8 cellular contexts compared by ENCODE assay signal in genomic region chr3:3200632-3201212, GRCh38. TPM values are rescaled to one million over a fixed set of nuclear protein-coding genes. Genes with fewer than 3 reads are reported as not detected.
A peak's percentile ranks its signal among the peaks of the same experiment; 100 is the strongest.
DNase-seq lines count a peak whose midpoint lies in the region; ATAC-seq and TF ChIP-seq lines count a peak whose summit lies in the region.

No MANE protein-coding gene starts in this region.

- peak; percentile 45 for DNase-seq in Calu3
- peak; percentile 45 for DNase-seq in NCI-H460 (ENCODE audit: extremely low read depth, low read depth)
- peak; percentile 83 for DNase-seq in astrocyte of the hippocampus (ENCODE audit: low read depth, low spot score)
- peak; percentile 33 for DNase-seq in iPS-NIHi11 (ENCODE audit: low spot score)
- DNase-seq in smooth muscle cell of the brain vasculature (ENCODE audit: low read depth, low spot score), result peak; percentile 21
- DNase-seq in T-helper 9 cell, result no peak

- no peak overlapping the region for H3K27ac Mint-ChIP-seq in Calu3 (ENCODE audit: unreplicated experiment)

- BruUV-seq in Calu3 (replicated peaks; lab: Mats Ljungman, UMichigan), result no TSS peak

- no peaks in the 10 kb centered on the region for H3K4me1 Mint-ChIP-seq in Calu3 (ENCODE audit: low read depth, unreplicated experiment)

- H3K27me3 Mint-ChIP-seq in Calu3 (ENCODE audit: unreplicated experiment), result peaks cover 58% of the 10 kb centered on the region

- intact Hi-C loops in Calu3 (cut with micrococcal nuclease; ENCODE audit: unreplicated experiment), result loop anchor here (1.0 kb wide), 3 partner anchors 798 to 1090 kb away; no protein-coding TSS in a partner anchor

- no peaks in the 10 kb centered on the region for H3K36me3 Mint-ChIP-seq in Calu3 (ENCODE audit: insufficient read depth, unreplicated experiment)

- peak; percentile 64 for ATAC-seq in GM18868 (IDR thresholded peaks at IDR 0.05; ENCODE audit: unreplicated experiment)
- ATAC-seq in HG03095 (IDR thresholded peaks at IDR 0.05; ENCODE audit: unreplicated experiment), result peak; percentile 68

- no peak overlapping the region for H3K4me3 Mint-ChIP-seq in Calu3 (ENCODE audit: low read depth, unreplicated experiment)

- CTCF ChIA-PET in Calu3 (lab: Charles Lee), result interaction anchor here (0.9 to 2.7 kb wide), 6 partner anchors 798 to 1092 kb away, joined by 3 to 23 read pairs (median 4); no protein-coding TSS in a partner anchor

- TF ChIP-seq CTCF in Calu3 (IDR thresholded peaks at IDR 0.05; ENCODE audit: unreplicated experiment), result peak; percentile 56

- H3K9me3 Mint-ChIP-seq in Calu3 (ENCODE audit: low read depth, unreplicated experiment), result no peaks in the 10 kb centered on the region

RNA-seq across cellular contexts. Expression of gene CRBN, which starts 21.2 kb away (rescaled TPM):
- total RNA-seq in Calu3 (2022), result 24.8 and 31.6 TPM in 2 replicates
- 21.6 and 23.6 TPM in 2 replicates for total RNA-seq in NCI-H460 (2014; rRNA removed; shearing (Covaris generic))
- polyA plus RNA-seq in NCI-H460 (2014; cell fraction: nucleus; rRNA removed), result 17.3 and 48.5 TPM in 2 replicates
